In the genomic region with DNA sequence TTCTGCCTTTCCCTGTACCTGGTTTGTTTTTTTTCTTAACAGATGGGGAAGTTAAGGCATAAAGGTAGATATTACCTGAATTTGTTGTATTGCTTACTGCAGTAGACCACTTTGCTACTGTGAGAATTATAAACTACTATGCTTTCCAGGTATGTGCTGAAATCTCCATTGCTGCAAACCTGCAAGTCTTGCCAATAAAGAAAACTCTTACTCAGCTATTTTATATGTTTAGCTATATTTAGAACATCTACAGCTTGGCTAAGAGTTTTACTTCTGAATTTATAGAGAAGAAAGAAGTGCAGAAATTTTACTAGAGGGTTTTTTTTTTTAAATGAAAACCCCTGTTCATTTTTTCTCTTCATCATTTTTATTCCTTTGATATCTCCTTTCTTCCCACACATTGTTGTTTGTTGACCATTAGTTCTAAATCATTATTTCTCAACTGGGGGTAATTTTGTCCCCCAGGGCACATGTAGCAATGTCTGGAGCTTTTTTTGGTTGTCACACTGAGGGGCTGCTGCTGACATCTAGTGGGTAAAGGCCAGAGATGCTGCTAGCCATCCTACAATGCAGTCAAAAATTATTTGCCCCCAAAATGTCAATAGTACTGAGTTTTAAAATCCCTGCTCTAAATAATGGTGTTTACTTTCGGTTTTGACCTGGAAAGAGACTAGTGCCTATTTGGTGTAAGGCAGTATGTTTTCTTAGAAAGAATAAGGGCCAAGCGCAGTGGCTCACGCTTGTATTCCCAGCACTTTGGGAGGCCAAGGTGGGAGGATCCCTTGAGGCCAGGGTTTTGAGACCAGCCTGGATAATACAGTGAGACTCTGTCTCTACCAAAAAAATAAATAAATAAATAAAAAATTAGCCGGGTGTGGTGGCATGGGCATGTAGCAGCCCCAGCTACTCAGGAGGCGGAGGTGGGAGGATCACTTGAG, we compare ENCODE assay signal across 8 cellular contexts. TPM values are rescaled to one million over a fixed set of nuclear protein-coding genes. Genes with fewer than 3 reads are reported as not detected.
DNase-seq lines count a peak whose midpoint lies in the region; ATAC-seq and TF ChIP-seq lines count a peak whose summit lies in the region.

No MANE protein-coding gene starts in this region.

- H3K4me1 ChIP-seq in PC-3 (ENCODE audit: insufficient read depth, low read length) (no peaks in the 10 kb centered on the region; the same call in 1 of the 2 replicates), lower lobe of right lung (peaks cover 12% of the 10 kb centered on the region)

- no TSS peak for BruUV-seq in PC-3 (replicated peaks; lab: Mats Ljungman, UMichigan)

- H3K9me2 ChIP-seq in PC-3 (replicated peaks; ENCODE audit: low read length), result no peaks in the 10 kb centered on the region

- H3K9me3 ChIP-seq in PC-3 (ENCODE audit: low read length), result no peaks in the 10 kb centered on the region
- H3K9me3 ChIP-seq in lower lobe of right lung, result no peaks in the 10 kb centered on the region

- no peak overlapping the region for H2AFZ ChIP-seq in PC-3 (ENCODE audit: low read length)

- POLR2A ChIA-PET in PC-3 (lab: Charles Lee; ENCODE audit: unreplicated experiment), result interaction anchor here (0.6 to 1.0 kb wide), 4 partner anchors 47 to 1045 kb away, joined by 4 to 21 read pairs (median 7); no protein-coding TSS in a partner anchor

- no peaks in the 10 kb centered on the region for H4K20me1 ChIP-seq in PC-3 (ENCODE audit: low read length)

- DNase-seq in stimulated activated CD4-positive, alpha-beta T cell treated with anti-CD3 and anti-CD28 coated beads, Interleukin-1b, Interleukin-23, amount 100 ng/mL, for 48 hours, result peak; percentile 25
- DNase-seq in stimulated activated CD4-positive, alpha-beta T cell treated with anti-CD3 and anti-CD28 coated beads, Interleukin-2, amount 100 ng/mL, for 48 hours, result no peak
- DNase-seq in PC-3 (peak; percentile 44), astrocyte of the hippocampus (ENCODE audit: low read depth, low spot score) (peak; percentile 43), lower lobe of right lung (no peak), NCI-H187 treated with DMSO at 0.1 percent for 48 hours (lab: John Stamatoyannopoulos, UW) (no peak)

- H3K27ac ChIP-seq in PC-3 (ENCODE audit: low read length) (no peak overlapping the region), lower lobe of right lung (no peak overlapping the region)

- TF ChIP-seq CTCF in PC-3 (conservative IDR thresholded peaks at IDR 0.05; ENCODE audit: low read depth, low read length) (peak; percentile 93), lower lobe of right lung (IDR thresholded peaks at IDR 0.05) (peak; percentile 55)

- H3K4me3 ChIP-seq in PC-3 (ENCODE audit: low read length) (no peak overlapping the region), lower lobe of right lung (no peak overlapping the region)

- H3K36me3 ChIP-seq in PC-3 (ENCODE audit: low read depth, low read length) (peaks cover 3% of the 10 kb centered on the region), lower lobe of right lung (no peaks in the 10 kb centered on the region)

- intact Hi-C loops in PC-3 (cut with micrococcal nuclease) (loop anchor here (1.0 to 5.0 kb wide), 3 partner anchors 49 to 334 kb away; partner anchors contain the start of gene PCNX1), lower lobe of right lung (cut with DNase I) (no loop called here)

- no peaks in the 10 kb centered on the region for H3K27me3 ChIP-seq in PC-3 (ENCODE audit: low read length)
- H3K27me3 ChIP-seq in lower lobe of right lung (ENCODE audit: low read depth), result no peaks in the 10 kb centered on the region

- no peak overlapping the region for H3K9ac ChIP-seq in PC-3 (ENCODE audit: low read length)

- H3K4me2 ChIP-seq in PC-3 (ENCODE audit: low read length), result no peak overlapping the region

- CTCF ChIA-PET in PC-3 (lab: Charles Lee), result interaction anchor here (0.5 to 1.7 kb wide), 12 partner anchors 49 to 227 kb away, joined by 3 to 41 read pairs (median 5); partner anchors contain the start of genes MAP3K9 and PCNX1

- peak; percentile 92 for ATAC-seq in PC-3
- ATAC-seq in lower lobe of right lung, result peak; percentile 51 to 64
- no peak for ATAC-seq in GM19455 (IDR thresholded peaks at IDR 0.05; ENCODE audit: unreplicated experiment)
- no peak for ATAC-seq in HG02973 (IDR thresholded peaks at IDR 0.05; ENCODE audit: unreplicated experiment)

- H3F3A ChIP-seq in PC-3 (ENCODE audit: low read length, unreplicated experiment), result no peaks in the 10 kb centered on the region

- H3K79me2 ChIP-seq in PC-3 (ENCODE audit: low read length), result no peaks in the 10 kb centered on the region

RNA-seq across cellular contexts. Expression of gene PCNX1, which starts 48.6 kb away (rescaled TPM):
- total RNA-seq in PC-3 (2014; rRNA removed) (21.5 and 23.3 TPM in 2 replicates), lower lobe of right lung (49.9 TPM)

Comparison
In these comparisons a context has a peak if more than half of its experiments do, and no peak if none do; other contexts are left out.
1. DNase-seq: peak in stimulated activated CD4-positive, alpha-beta T cell treated with anti-CD3 and anti-CD28 coated beads, Interleukin-1b, Interleukin-23, amount 100 ng/mL, for 48 hours (single experiment), PC-3 (single experiment) and astrocyte of the hippocampus (single experiment); none in stimulated activated CD4-positive, alpha-beta T cell treated with anti-CD3 and anti-CD28 coated beads, Interleukin-2, amount 100 ng/mL, for 48 hours (0 of 2), lower lobe of right lung (single experiment) and NCI-H187 treated with DMSO at 0.1 percent for 48 hours (single experiment).
2. ATAC-seq: peak in PC-3 (single experiment) and lower lobe of right lung (2 of 2); none in GM19455 (single experiment) and HG02973 (single experiment).